Comparison of ENCODE assay signal across 11 cellular contexts in genomic region chr1:26163684-26164035, GRCh38. TPM values are rescaled to one million over a fixed set of nuclear protein-coding genes. Genes with fewer than 3 reads are reported as not detected.
DNase-seq lines count a peak whose midpoint lies in the region; ATAC-seq and TF ChIP-seq lines count a peak whose summit lies in the region.
"Had no signal": no experiment of that assay in that cellular context is flagged by ENCODE, and none has a peak within 500 bp of the region (broad histone marks: within the 10 kb centered on the region; RNA-seq: fewer than 3 reads in every experiment).

No MANE protein-coding gene starts in this region.

- H2BK5ac ChIP-seq in trophoblast cell (ENCODE audit: low read depth, low read length, poor library complexity): no peak overlapping the region

- no peak for DNase-seq in CD8-positive, alpha-beta T cell
- DNase-seq in MM.1S (no peak), esophagus muscularis mucosa (ENCODE audit: extremely low spot score) (no peak), trophoblast cell (no peak), AG08395 (ENCODE audit: low spot score) (no peak)
- no peak for DNase-seq in stimulated activated CD4-positive, alpha-beta T cell treated with anti-CD3 and anti-CD28 coated beads, Interleukin-2, amount 100 ng/mL, for 24 hours
- DNase-seq: GDM1, NCI-H1694 treated with DMSO at 0.1 percent for 48 hours had no signal

- H3K4me2 ChIP-seq in MM.1S (ENCODE audit: low read depth, low read length) (peak overlapping the region; percentile 98), trophoblast cell (ENCODE audit: low read length) (peak overlapping the region; percentile 80)

- no peak overlapping the region for H2AK5ac ChIP-seq in trophoblast cell (ENCODE audit: low read length)

- H2BK12ac ChIP-seq in trophoblast cell (ENCODE audit: low read length): no peak overlapping the region

- H3K36me3 Mint-ChIP-seq in CD8-positive, alpha-beta T cell: no peaks in the 10 kb centered on the region

- no peak for TF ChIP-seq CTCF in CD8-positive, alpha-beta T cell (IDR thresholded peaks at IDR 0.05)
- TF ChIP-seq CTCF in MM.1S (IDR thresholded peaks at IDR 0.05; ENCODE audit: low read length) (no peak), esophagus muscularis mucosa (IDR thresholded peaks at IDR 0.05) (no peak)

- no peak overlapping the region for H3K4ac ChIP-seq in trophoblast cell (ENCODE audit: low read depth, low read length)

- no peaks in the 10 kb centered on the region for H4K20me1 ChIP-seq in MM.1S (ENCODE audit: insufficient read depth, low read length)

- H3K79me2 ChIP-seq in MM.1S (ENCODE audit: low read length): no peaks in the 10 kb centered on the region
- H3K79me2 ChIP-seq in trophoblast cell (ENCODE audit: control insufficient read depth, insufficient read depth, low read length, poor library complexity): peaks cover 5% of the 10 kb centered on the region

- H3K9me2 ChIP-seq in MM.1S (replicated peaks; ENCODE audit: insufficient read depth, low read length): no peaks in the 10 kb centered on the region

- H4K8ac ChIP-seq in trophoblast cell (ENCODE audit: low read depth, low read length): no peak overlapping the region

- peak overlapping the region; percentile 30 for H3K4me3 Mint-ChIP-seq in CD8-positive, alpha-beta T cell

- H3F3A ChIP-seq in MM.1S (ENCODE audit: insufficient read depth, low read length): no peaks in the 10 kb centered on the region

- no peak for TF ChIP-seq POLR2A in esophagus muscularis mucosa (IDR thresholded peaks at IDR 0.05; ENCODE audit: low read depth)

- H3K9me3 Mint-ChIP-seq in CD8-positive, alpha-beta T cell: no peaks in the 10 kb centered on the region

- H3K18ac ChIP-seq in trophoblast cell (ENCODE audit: low read length): no peak overlapping the region

- H3K36me3 ChIP-seq in CD8-positive, alpha-beta T cell (ENCODE audit: insufficient read depth, low read length): no peaks in the 10 kb centered on the region
- H3K36me3 ChIP-seq in MM.1S (replicated peaks; ENCODE audit: insufficient read depth, low read length) (no peaks in the 10 kb centered on the region), esophagus muscularis mucosa (no peaks in the 10 kb centered on the region), trophoblast cell (ENCODE audit: control insufficient read depth in 1 of 2, insufficient read depth in 2 of 2, low read length in 2 of 2) (no peaks in the 10 kb centered on the region)

- CTCF ChIA-PET in CD8-positive, alpha-beta T cell (lab: Charles Lee): interaction anchor here (0.6 to 1.7 kb wide), 11 partner anchors 11 to 129 kb away, joined by 3 to 8 read pairs (median 5); no protein-coding TSS in a partner anchor

- peak overlapping the region; percentile 84 for H2AFZ ChIP-seq in MM.1S (ENCODE audit: low read length)
- no peak overlapping the region for H2AFZ ChIP-seq in trophoblast cell (ENCODE audit: insufficient read depth, low read length, poor library complexity)

- no peaks in the 10 kb centered on the region for H3K9me3 ChIP-seq in CD8-positive, alpha-beta T cell (ENCODE audit: low read length)
- H3K9me3 ChIP-seq in MM.1S (replicated peaks; ENCODE audit: insufficient read depth, low read length): no peaks in the 10 kb centered on the region
- no peaks in the 10 kb centered on the region for H3K9me3 ChIP-seq in esophagus muscularis mucosa
- peaks cover 2% of the 10 kb centered on the region for H3K9me3 ChIP-seq in trophoblast cell (ENCODE audit: insufficient read depth, low read depth, low read length)

- peak overlapping the region; percentile 12; the same call in 1 of the 2 replicates for H3K9ac ChIP-seq in MM.1S (ENCODE audit: low read length)
- no peak overlapping the region for H3K9ac ChIP-seq in trophoblast cell (ENCODE audit: low read length)

- H3K23ac ChIP-seq in trophoblast cell (ENCODE audit: low read length): no peak overlapping the region

- no peak overlapping the region for H4K12ac ChIP-seq in trophoblast cell (ENCODE audit: low read depth, low read length)

- WGBS in esophagus muscularis mucosa: 65% methylated on average over 8 of the region's 9 CpGs
- WGBS in trophoblast cell (ENCODE audit: extremely low coverage, insufficient coverage, insufficient read length): no CpG with 5 or more reads among the region's 9 CpGs

- H3K27ac Mint-ChIP-seq in CD8-positive, alpha-beta T cell: no peak overlapping the region

- no peak for ATAC-seq in CD8-positive, alpha-beta T cell
- no peak for ATAC-seq in HG03342 (IDR thresholded peaks at IDR 0.05; ENCODE audit: unreplicated experiment)
- no peak for ATAC-seq in HG02981 (IDR thresholded peaks at IDR 0.05; ENCODE audit: unreplicated experiment)

- H3K14ac ChIP-seq in trophoblast cell (ENCODE audit: low read length): no peak overlapping the region

- peaks cover 10% of the 10 kb centered on the region for H3K79me1 ChIP-seq in trophoblast cell (ENCODE audit: low read length)

- H3K27me3 Mint-ChIP-seq in CD8-positive, alpha-beta T cell (ENCODE audit: low read depth): peaks cover 17% of the 10 kb centered on the region

- no peak overlapping the region for H4K91ac ChIP-seq in trophoblast cell (ENCODE audit: low read depth, low read length)

- H3K4me1 Mint-ChIP-seq in CD8-positive, alpha-beta T cell (ENCODE audit: low read depth): peaks cover 8% of the 10 kb centered on the region

- H3K27me3 ChIP-seq in CD8-positive, alpha-beta T cell (ENCODE audit: insufficient read depth, low read length): peaks cover 14% of the 10 kb centered on the region
- peaks cover 27% of the 10 kb centered on the region for H3K27me3 ChIP-seq in MM.1S (replicated peaks; ENCODE audit: insufficient read depth, low read length)
- H3K27me3 ChIP-seq in esophagus muscularis mucosa: peaks cover 0 to 4% (median 1%) of the 10 kb centered on the region in 4 donors
- H3K27me3 ChIP-seq in trophoblast cell (ENCODE audit: insufficient read depth, low read length): peaks cover 18% of the 10 kb centered on the region

- intact Hi-C loops in CD8-positive, alpha-beta T cell (cut with DNase I, micrococcal nuclease): loop anchor here (1.0 to 10.0 kb wide), 4 partner anchors 18 to 231 kb away; no protein-coding TSS in a partner anchor
- intact Hi-C loops in esophagus muscularis mucosa (cut with DNase I): loop anchor here (5.0 kb wide), 2 partner anchors 56 to 126 kb away; no protein-coding TSS in a partner anchor

- POLR2A ChIA-PET in CD8-positive, alpha-beta T cell (lab: Charles Lee): no interaction called here

- peak overlapping the region; percentile 50 for H3K4me3 ChIP-seq in CD8-positive, alpha-beta T cell (ENCODE audit: low read depth, low read length)
- H3K4me3 ChIP-seq in MM.1S (ENCODE audit: low read length): peak overlapping the region; percentile 63
- peak overlapping the region; percentile 54 to 62 (median 57) for H3K4me3 ChIP-seq in esophagus muscularis mucosa
- H3K4me3 ChIP-seq in trophoblast cell (ENCODE audit: low read depth, low read length): no peak overlapping the region

- TF ChIP-seq EP300 in esophagus muscularis mucosa (IDR thresholded peaks at IDR 0.05): no peak

- H2BK120ac ChIP-seq in trophoblast cell (ENCODE audit: insufficient read depth, low read length, poor library complexity): no peak overlapping the region

- no peak overlapping the region for H3K27ac ChIP-seq in CD8-positive, alpha-beta T cell (ENCODE audit: low read depth, low read length)
- no peak overlapping the region for H3K27ac ChIP-seq in MM.1S (ENCODE audit: low read length)
- peak overlapping the region; percentile 72 to 75 (median 75) for H3K27ac ChIP-seq in esophagus muscularis mucosa (replicated peaks in 1 of 4)
- H3K27ac ChIP-seq in trophoblast cell (ENCODE audit: low read depth, low read length): no peak overlapping the region

- H3K4me1 ChIP-seq in CD8-positive, alpha-beta T cell (ENCODE audit: insufficient read depth, low read length): peaks cover 17% of the 10 kb centered on the region
- H3K4me1 ChIP-seq in MM.1S (ENCODE audit: low read length) (peaks cover 10% of the 10 kb centered on the region), esophagus muscularis mucosa (peaks cover 29 to 41% (median 33%) of the 10 kb centered on the region in 4 donors), trophoblast cell (ENCODE audit: control insufficient read depth in 1 of 2, insufficient read depth in 2 of 2, low read length in 2 of 2) (peaks cover 23 to 32% of the 10 kb centered on the region in 2 experiments)

RNA-seq across cellular contexts. Expression of gene FAM110D, which starts 4.8 kb away (rescaled TPM):
- total RNA-seq in CD8-positive, alpha-beta T cell: not detected
- total RNA-seq in esophagus muscularis mucosa: 10 to 100 TPM in 2 of 4 donors, 1 to 10 TPM in 2; 2.9 to 17.9 (median 11.6) TPM
- polyA plus RNA-seq in trophoblast cell (2013): 0.39 and 0.53 TPM in 2 replicates
- total RNA-seq: myocyte had no signal

RNA-seq across cellular contexts. Expression of gene C1orf232, which starts 5.1 kb away (rescaled TPM):
- total RNA-seq in CD8-positive, alpha-beta T cell: not detected
- not detected for total RNA-seq in esophagus muscularis mucosa
- not detected in 2 replicates for polyA plus RNA-seq in trophoblast cell (2013)
- total RNA-seq: myocyte had no signal

RNA-seq across cellular contexts. Expression of gene ZNF593, which starts 6.0 kb away (rescaled TPM):
- total RNA-seq in CD8-positive, alpha-beta T cell: 1 to 10 TPM; 8.1 to 8.8 TPM
- 10 to 100 TPM; 10.4 to 41.6 (median 22.5) TPM for total RNA-seq in esophagus muscularis mucosa
- polyA plus RNA-seq in trophoblast cell (2013): 39.8 and 44.2 TPM in 2 replicates

RNA-seq across cellular contexts. Expression of gene ZNF593OS, which starts 8.0 kb away (rescaled TPM):
- total RNA-seq in CD8-positive, alpha-beta T cell: not detected
- not detected for total RNA-seq in esophagus muscularis mucosa
- not detected in 2 replicates for polyA plus RNA-seq in trophoblast cell (2013)
- total RNA-seq: myocyte had no signal

RNA-seq across cellular contexts. Expression of gene CNKSR1, which starts 13.6 kb away (rescaled TPM):
- 1 to 10 TPM; 2.0 to 2.8 TPM for total RNA-seq in CD8-positive, alpha-beta T cell
- 1 to 10 TPM; 1.4 to 2.6 (median 1.9) TPM for total RNA-seq in esophagus muscularis mucosa
- polyA plus RNA-seq in trophoblast cell (2013): 16.1 and 16.5 TPM in 2 replicates

Comparison
In these comparisons a context has a peak if more than half of its experiments do, and no peak if none do; other contexts are left out.
1. H3K27ac ChIP-seq: peak in esophagus muscularis mucosa (4 of 4); none in CD8-positive, alpha-beta T cell (single experiment), MM.1S (single experiment) and trophoblast cell (single experiment).